ENCODE assay signal across 7 cellular contexts in genomic region chr11:85340846-85341245, GRCh38.
DNase-seq lines count a peak whose midpoint lies in the region; ATAC-seq and TF ChIP-seq lines count a peak whose summit lies in the region.
"Not testable (repeated sequence)": the region's sequence is repeated elsewhere in the genome, so short reads cannot be mapped to it uniquely, and the experiment has no call there.

No MANE protein-coding gene starts in this region.

- H3K9me3 Mint-ChIP-seq in endothelial cell (ENCODE audit: unreplicated experiment), result not testable (repeated sequence)

- H3K4me1 Mint-ChIP-seq in endothelial cell (ENCODE audit: unreplicated experiment), result not testable (repeated sequence)

- in situ Hi-C loops in Caki2 (cut with HindIII; ENCODE audit: low pct_unique_long_range_greater_than_20kb, low sequenced_read_pairs), result not testable (repeated sequence)

- ATAC-seq in GM18870 (IDR thresholded peaks at IDR 0.05; ENCODE audit: unreplicated experiment), result peak; percentile 53
- ATAC-seq in GM19452 (IDR thresholded peaks at IDR 0.05; ENCODE audit: unreplicated experiment), result peak; percentile 51
- ATAC-seq in HG03060 (IDR thresholded peaks at IDR 0.05; ENCODE audit: low read depth, unreplicated experiment), result peak; percentile 44
- ATAC-seq in HG03175 (IDR thresholded peaks at IDR 0.05; ENCODE audit: unreplicated experiment), result peak; percentile 72

- H3K36me3 Mint-ChIP-seq in endothelial cell (ENCODE audit: low read depth, unreplicated experiment), result not testable (repeated sequence)

- TF ChIP-seq CTCF in endothelial cell (IDR thresholded peaks at IDR 0.05; ENCODE audit: unreplicated experiment), result not testable (repeated sequence)

- not testable (repeated sequence) for H3K27ac Mint-ChIP-seq in endothelial cell (ENCODE audit: unreplicated experiment)

- DNase-seq in Caki2 (ENCODE audit: low read depth), result peak; percentile 5
- not testable (repeated sequence) for DNase-seq in endothelial cell (ENCODE audit: low spot score)
- peak; percentile 2 for DNase-seq in renal cortical epithelial cell (ENCODE audit: low read depth)

- H3K27me3 Mint-ChIP-seq in endothelial cell (ENCODE audit: unreplicated experiment), result not testable (repeated sequence)

- peak overlapping the region; percentile 11 for H3K4me3 Mint-ChIP-seq in endothelial cell (ENCODE audit: unreplicated experiment)
